31 cellular contexts compared by ENCODE assay signal in genomic region chrX:14694631-14695030, GRCh38.
DNase-seq lines count a peak whose midpoint lies in the region; ATAC-seq and TF ChIP-seq lines count a peak whose summit lies in the region.
"Had no signal": no experiment of that assay in that cellular context is flagged by ENCODE, and none has a peak within 500 bp of the region (broad histone marks: within the 10 kb centered on the region; RNA-seq: fewer than 3 reads in every experiment).

No MANE protein-coding gene starts in this region.

- H3K9me3 Mint-ChIP-seq in stimulated activated naive CD8-positive, alpha-beta T cell treated with anti-CD3 and anti-CD28 coated beads, Interleukin-15, amount 100 ng/mL, for 72 hours: no peaks in the 10 kb centered on the region
- H3K9me3 Mint-ChIP-seq in T-helper 2 cell treated with Interferon-gamma antibody and Interleukin-4, amounts not matched to agents 5 μg/mL and 100 μg/mL, for 36 hours: no peaks in the 10 kb centered on the region
- H3K9me3 Mint-ChIP-seq: activated B cell treated with CpG ODN at 0.5 μM for 24 hours; activated CD4-positive, alpha-beta T cell treated with anti-CD3 and anti-CD28 coated beads, Interleukin-2, amount 10 ng/mL, durations not matched to agents 7 days and 5 days; activated naive CD8-positive, alpha-beta T cell treated with anti-CD3 and anti-CD28 coated beads, Interleukin-2, amount 10 ng/mL, durations not matched to agents 7 days and 5 days; activated T-cell treated with anti-CD3 and anti-CD28 coated beads, Interleukin-2, amount 50 U/mL, for 24 hours; stimulated activated naive CD8-positive, alpha-beta T cell treated with anti-CD3 and anti-CD28 coated beads, Interleukin-15, Interleukin-2, amounts not matched to agents 100 ng/mL and 50 ng/mL, for 24 hours had no signal

- no peak for TF ChIP-seq CTCF in fibroblast of mammary gland (conservative IDR thresholded peaks at IDR 0.05; ENCODE audit: control insufficient read depth, insufficient read depth, low read depth, low read length)

- DNase-seq in AG08395 (ENCODE audit: low spot score) (peak; percentile 37), GM04503 (ENCODE audit: low read depth) (peak; percentile 43), fibroblast of mammary gland (ENCODE audit: low read depth) (peak; percentile 62), GF-D8 (lab: John Stamatoyannopoulos, UW) (no peak)
- DNase-seq in stimulated activated naive CD8-positive, alpha-beta T cell treated with anti-CD3 and anti-CD28 coated beads, Interleukin-15, amount 100 ng/mL, for 72 hours: no peak
- DNase-seq in T-helper 2 cell treated with Interferon-gamma antibody and Interleukin-4, amounts not matched to agents 5 μg/mL and 100 μg/mL, for 36 hours (ENCODE audit: low spot score): no peak
- DNase-seq: activated B cell treated with CpG ODN at 0.5 μM for 24 hours; activated CD4-positive, alpha-beta T cell treated with anti-CD3 and anti-CD28 coated beads, Interleukin-2, amount 10 ng/mL, durations not matched to agents 7 days and 5 days; activated gamma-delta T cell treated with Interleukin-2 at 50 U/mL for 16 hours; activated naive CD8-positive, alpha-beta T cell treated with anti-CD3 and anti-CD28 coated beads, Interleukin-2, amount 10 ng/mL, durations not matched to agents 7 days and 5 days; activated T-cell treated with anti-CD3 and anti-CD28 coated beads, Interleukin-2, amount 50 U/mL, for 24 hours; dermis blood vessel endothelial cell; endodermal cell; Kasumi-1; MV-4-11; naive thymus-derived CD8-positive, alpha-beta T cell; NCI-H146; NCI-H2107; right cardiac atrium; spleen; stimulated activated CD4-positive, alpha-beta T cell treated with anti-CD3 and anti-CD28 coated beads, Interleukin-2, amount 100 ng/mL, for 24 hours; T-helper 1 cell had no signal

- no peak overlapping the region for H3K4me3 Mint-ChIP-seq in stimulated activated naive CD8-positive, alpha-beta T cell treated with anti-CD3 and anti-CD28 coated beads, Interleukin-15, amount 100 ng/mL, for 72 hours
- H3K4me3 Mint-ChIP-seq in T-helper 2 cell treated with Interferon-gamma antibody and Interleukin-4, amounts not matched to agents 5 μg/mL and 100 μg/mL, for 36 hours: no peak overlapping the region
- H3K4me3 Mint-ChIP-seq: activated B cell treated with CpG ODN at 0.5 μM for 24 hours; activated CD4-positive, alpha-beta T cell treated with anti-CD3 and anti-CD28 coated beads, Interleukin-2, amount 10 ng/mL, durations not matched to agents 7 days and 5 days; activated naive CD8-positive, alpha-beta T cell treated with anti-CD3 and anti-CD28 coated beads, Interleukin-2, amount 10 ng/mL, durations not matched to agents 7 days and 5 days; activated T-cell treated with anti-CD3 and anti-CD28 coated beads, Interleukin-2, amount 50 U/mL, for 24 hours; endodermal cell; naive thymus-derived CD8-positive, alpha-beta T cell; stimulated activated naive CD8-positive, alpha-beta T cell treated with anti-CD3 and anti-CD28 coated beads, Interleukin-15, Interleukin-2, amounts not matched to agents 100 ng/mL and 50 ng/mL, for 24 hours had no signal

- no peaks in the 10 kb centered on the region for H3K36me3 Mint-ChIP-seq in T-helper 2 cell treated with Interferon-gamma antibody and Interleukin-4, amounts not matched to agents 5 μg/mL and 100 μg/mL, for 36 hours (ENCODE audit: low read depth)
- H3K36me3 Mint-ChIP-seq: naive thymus-derived CD8-positive, alpha-beta T cell had no signal

- no peak overlapping the region for H3K4me3 ChIP-seq in fibroblast of mammary gland (ENCODE audit: control insufficient read depth, low read depth, low read length)
- H3K4me3 ChIP-seq: ascending aorta; BLaER1 treated with 17β-estradiol and CSF1 and Interleukin-3, amounts not matched to agents 10 nM and 100 nM; gastroesophageal sphincter; lung; SJSA1; spleen had no signal

- ATAC-seq in SK-N-SH treated with all-trans-retinoic acid at 6 μM for 48 hours (peak; percentile 33; the same call in 1 of the 3 replicates), GM18520 (IDR thresholded peaks at IDR 0.05; ENCODE audit: unreplicated experiment) (no peak)
- ATAC-seq in stimulated activated naive CD8-positive, alpha-beta T cell treated with anti-CD3 and anti-CD28 coated beads, Interleukin-15, amount 100 ng/mL, for 72 hours: no peak
- ATAC-seq: gastroesophageal sphincter; HCT116; naive thymus-derived CD8-positive, alpha-beta T cell; right cardiac atrium had no signal

- H3K27ac Mint-ChIP-seq in stimulated activated naive CD8-positive, alpha-beta T cell treated with anti-CD3 and anti-CD28 coated beads, Interleukin-15, amount 100 ng/mL, for 72 hours: no peak overlapping the region
- H3K27ac Mint-ChIP-seq in T-helper 2 cell treated with Interferon-gamma antibody and Interleukin-4, amounts not matched to agents 5 μg/mL and 100 μg/mL, for 36 hours: no peak overlapping the region
- H3K27ac Mint-ChIP-seq: activated B cell treated with CpG ODN at 0.5 μM for 24 hours; activated CD4-positive, alpha-beta T cell treated with anti-CD3 and anti-CD28 coated beads, Interleukin-2, amount 10 ng/mL, durations not matched to agents 7 days and 5 days; activated naive CD8-positive, alpha-beta T cell treated with anti-CD3 and anti-CD28 coated beads, Interleukin-2, amount 10 ng/mL, durations not matched to agents 7 days and 5 days; activated T-cell treated with anti-CD3 and anti-CD28 coated beads, Interleukin-2, amount 50 U/mL, for 24 hours; endodermal cell; naive thymus-derived CD8-positive, alpha-beta T cell; stimulated activated naive CD8-positive, alpha-beta T cell treated with anti-CD3 and anti-CD28 coated beads, Interleukin-15, Interleukin-2, amounts not matched to agents 100 ng/mL and 50 ng/mL, for 24 hours had no signal

- no peaks in the 10 kb centered on the region for H3K27me3 Mint-ChIP-seq in stimulated activated naive CD8-positive, alpha-beta T cell treated with anti-CD3 and anti-CD28 coated beads, Interleukin-15, amount 100 ng/mL, for 72 hours
- H3K27me3 Mint-ChIP-seq in T-helper 2 cell treated with Interferon-gamma antibody and Interleukin-4, amounts not matched to agents 5 μg/mL and 100 μg/mL, for 36 hours (ENCODE audit: low read depth): no peaks in the 10 kb centered on the region
- H3K27me3 Mint-ChIP-seq: activated B cell treated with CpG ODN at 0.5 μM for 24 hours; activated CD4-positive, alpha-beta T cell treated with anti-CD3 and anti-CD28 coated beads, Interleukin-2, amount 10 ng/mL, durations not matched to agents 7 days and 5 days; activated naive CD8-positive, alpha-beta T cell treated with anti-CD3 and anti-CD28 coated beads, Interleukin-2, amount 10 ng/mL, durations not matched to agents 7 days and 5 days; stimulated activated naive CD8-positive, alpha-beta T cell treated with anti-CD3 and anti-CD28 coated beads, Interleukin-15, Interleukin-2, amounts not matched to agents 100 ng/mL and 50 ng/mL, for 24 hours had no signal

- no peaks in the 10 kb centered on the region for H3K4me1 Mint-ChIP-seq in stimulated activated naive CD8-positive, alpha-beta T cell treated with anti-CD3 and anti-CD28 coated beads, Interleukin-15, amount 100 ng/mL, for 72 hours
- H3K4me1 Mint-ChIP-seq in T-helper 2 cell treated with Interferon-gamma antibody and Interleukin-4, amounts not matched to agents 5 μg/mL and 100 μg/mL, for 36 hours (ENCODE audit: low read depth): no peaks in the 10 kb centered on the region
- H3K4me1 Mint-ChIP-seq: activated B cell treated with CpG ODN at 0.5 μM for 24 hours; activated CD4-positive, alpha-beta T cell treated with anti-CD3 and anti-CD28 coated beads, Interleukin-2, amount 10 ng/mL, durations not matched to agents 7 days and 5 days; activated naive CD8-positive, alpha-beta T cell treated with anti-CD3 and anti-CD28 coated beads, Interleukin-2, amount 10 ng/mL, durations not matched to agents 7 days and 5 days; endodermal cell; naive thymus-derived CD8-positive, alpha-beta T cell had no signal

TF ChIP-seq in SK-N-SH treated with all-trans-retinoic acid at 6 μM for 48 hours, 23 proteins besides CTCF, POLR2A, EP300 and RAD21:
- no peak for TF ChIP-seq ZC3H10 (CRISPR knock-in tag; IDR thresholded peaks at IDR 0.05)
- TF ChIP-seq SNAI2 (CRISPR knock-in tag; IDR thresholded peaks at IDR 0.05): no peak
- no peak for TF ChIP-seq ESRRG (CRISPR knock-in tag; IDR thresholded peaks at IDR 0.05)
- no peak for TF ChIP-seq ZNF8 (CRISPR knock-in tag; IDR thresholded peaks at IDR 0.05)
- TF ChIP-seq ZFP3 (CRISPR knock-in tag; IDR thresholded peaks at IDR 0.05): no peak
- no peak for TF ChIP-seq PPARA (CRISPR knock-in tag; IDR thresholded peaks at IDR 0.05; ENCODE audit: borderline replicate concordance)
- no peak for TF ChIP-seq CSDC2 (CRISPR knock-in tag; IDR thresholded peaks at IDR 0.05)

Comparison
In these comparisons a context has a peak if more than half of its experiments do, and no peak if none do; other contexts are left out.
1. DNase-seq: peak in AG08395 (single experiment), GM04503 (single experiment) and fibroblast of mammary gland (single experiment); none in stimulated activated naive CD8-positive, alpha-beta T cell treated with anti-CD3 and anti-CD28 coated beads, Interleukin-15, amount 100 ng/mL, for 72 hours (0 of 2), T-helper 2 cell treated with Interferon-gamma antibody and Interleukin-4, amounts not matched to agents 5 μg/mL and 100 μg/mL, for 36 hours (single experiment) and GF-D8 (single experiment).